Comparison of ENCODE assay signal across 1 cellular context in genomic region chr20:63847374-63848002, GRCh38.
TF ChIP-seq lines count a peak whose summit lies in the region.

No MANE protein-coding gene starts in this region.

TF ChIP-seq in endothelial cell of umbilical vein, 7 proteins besides CTCF, POLR2A, EP300 and RAD21 (continued from another document):
- no peak for TF ChIP-seq MAX (IDR thresholded peaks at IDR 0.05; ENCODE audit: insufficient read depth, insufficient read length)
